25 cellular contexts compared by ENCODE assay signal in the genomic region with DNA sequence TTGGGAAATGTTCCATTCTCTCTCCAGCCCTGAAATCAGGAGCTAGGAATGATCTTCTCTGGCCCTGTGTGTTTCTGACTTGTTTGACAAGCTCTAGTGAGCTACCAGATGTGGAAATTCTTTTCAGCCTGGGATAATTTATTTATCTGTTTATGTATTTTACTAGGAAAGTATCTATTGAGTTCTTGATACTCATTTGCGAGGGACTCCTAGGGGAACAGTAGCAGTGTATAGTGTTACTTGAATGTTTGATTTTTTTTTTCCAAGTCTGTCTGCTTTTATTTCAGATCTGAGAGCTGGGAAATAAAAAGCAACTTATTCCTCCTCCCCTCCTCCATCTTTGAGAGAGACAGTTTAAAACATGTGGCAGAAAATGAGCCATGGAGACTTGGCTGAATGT.
"Had no signal": no experiment of that assay in that cellular context is flagged by ENCODE, and none has a peak within 500 bp of the region (broad histone marks: within the 10 kb centered on the region; RNA-seq: fewer than 3 reads in every experiment).

No MANE protein-coding gene starts in this region.

- H3K27ac Mint-ChIP-seq: immature natural killer cell; naive thymus-derived CD4-positive, alpha-beta T cell had no signal

- H3K4me1 Mint-ChIP-seq: naive thymus-derived CD4-positive, alpha-beta T cell had no signal

- ATAC-seq: esophagus mucosa; foreskin keratinocyte; gastroesophageal sphincter; left colon; left lobe of liver; left ventricle myocardium superior; lower lobe of right lung; naive thymus-derived CD4-positive, alpha-beta T cell had no signal

- H3K27me3 ChIP-seq: dorsolateral prefrontal cortex, esophagus squamous epithelium, foreskin keratinocyte, gastroesophageal sphincter, heart left ventricle, hepatocyte had no signal

- H3K36me3 ChIP-seq: lower lobe of right lung had no signal

- H3K4me3 Mint-ChIP-seq: immature natural killer cell; naive thymus-derived CD4-positive, alpha-beta T cell had no signal

- H3K4me3 ChIP-seq: coronary artery, dorsolateral prefrontal cortex, esophagus squamous epithelium, gastroesophageal sphincter, heart left ventricle, hepatocyte, lower lobe of right lung had no signal

- H3K27me3 Mint-ChIP-seq: naive thymus-derived CD4-positive, alpha-beta T cell had no signal

- H3K27ac ChIP-seq: coronary artery, dorsolateral prefrontal cortex, epithelial cell of prostate, esophagus squamous epithelium, foreskin keratinocyte, gastroesophageal sphincter, hepatocyte, lower lobe of right lung had no signal

- H3K9me3 ChIP-seq: esophagus squamous epithelium, gastroesophageal sphincter, lower lobe of right lung had no signal

- DNase-seq: dermis blood vessel endothelial cell; dorsolateral prefrontal cortex; effector CD4-positive, alpha-beta T cell; effector memory CD4-positive, alpha-beta T cell; erythroblast; esophagus squamous epithelium; foreskin keratinocyte; heart left ventricle; hypothalamus; immature natural killer cell; islet precursor cell; kidney; kidney glomerular epithelial cell; left colon; left ventricle myocardium superior; lower lobe of right lung; mesenchymal stem cell; midbrain; naive thymus-derived CD4-positive, alpha-beta T cell had no signal

- H3K4me1 ChIP-seq: esophagus squamous epithelium, foreskin keratinocyte, gastroesophageal sphincter, lower lobe of right lung had no signal
